Comparison of ENCODE assay signal across 17 cellular contexts in the genomic region with DNA sequence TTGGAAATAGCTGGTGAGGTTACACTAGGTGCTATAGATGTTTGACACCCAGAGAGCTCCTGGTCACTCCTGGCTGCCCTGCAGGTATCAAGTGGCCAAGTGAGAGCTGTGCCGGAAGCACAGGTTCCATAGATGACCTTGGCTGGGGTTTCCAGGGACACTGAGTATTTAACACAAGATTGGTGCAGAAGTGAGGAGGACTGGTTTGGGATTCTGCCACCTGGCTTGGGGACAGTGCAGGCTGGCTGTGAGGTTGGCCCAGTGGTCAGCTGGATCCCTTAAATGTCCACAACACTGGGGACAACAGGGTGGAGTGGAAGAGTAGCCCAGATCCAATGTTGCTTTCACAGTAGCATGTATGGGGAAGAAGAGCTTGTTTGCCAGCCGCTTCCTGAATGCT. TPM values are rescaled to one million over a fixed set of nuclear protein-coding genes. Genes with fewer than 3 reads are reported as not detected.
DNase-seq lines count a peak whose midpoint lies in the region; FAIRE-seq and TF ChIP-seq lines count a peak whose summit lies in the region.
"Had no signal": no experiment of that assay in that cellular context is flagged by ENCODE, and none has a peak within 500 bp of the region (broad histone marks: within the 10 kb centered on the region; RNA-seq: fewer than 3 reads in every experiment).

No MANE protein-coding gene starts in this region.

- no peak overlapping the region for H4K5ac ChIP-seq in H1 (ENCODE audit: insufficient read length, low read depth, low read length)

- DNase-seq in Caco-2 = no peak
- DNase-seq in H1 (ENCODE audit: low read depth in 1 of 2, low spot score in 2 of 2) = no peak
- no peak for DNase-seq in neural progenitor cell (ENCODE audit: low spot score)
- DNase-seq in transverse colon = no peak
- no peak for DNase-seq in NOMO-1 (lab: John Stamatoyannopoulos, UW; ENCODE audit: unreplicated experiment in 2 of 2)
- no peak for DNase-seq in GM13976 (ENCODE audit: low spot score)
- DNase-seq in NCI-H1436 treated with DMSO at 0.1 percent for 48 hours (lab: John Stamatoyannopoulos, UW) = no peak
- DNase-seq: 8988T; AML-193; CD8-positive, alpha-beta memory T cell; DMS53; GF-D8; H9 had no signal

- no peak overlapping the region for H3K14ac ChIP-seq in H1 (ENCODE audit: insufficient read length)

- H2BK20ac ChIP-seq in H1 (ENCODE audit: low read length) = no peak overlapping the region

- H3K4ac ChIP-seq in H1 (replicated peaks; ENCODE audit: insufficient read length, low read depth, low read length) = no peak overlapping the region

- H4K20me1 ChIP-seq in H1 (replicated peaks in 1 of 2; ENCODE audit: control insufficient read depth in 1 of 2, insufficient read depth in 2 of 2, low read length in 2 of 2) (peaks cover 0 to 5% of the 10 kb centered on the region in 2 experiments), neural progenitor cell (ENCODE audit: low read depth) (peaks cover 4% of the 10 kb centered on the region)

- no peak overlapping the region for H2BK12ac ChIP-seq in H1 (ENCODE audit: low read depth, low read length)

- no peak overlapping the region for H4K8ac ChIP-seq in H1 (ENCODE audit: extremely low read depth, insufficient read depth, low read length)

- H3K4me3 Mint-ChIP-seq in Caco-2 (ENCODE audit: unreplicated experiment) (peak overlapping the region; percentile 23), neural progenitor cell (peak overlapping the region; percentile 51)
- H3K4me3 Mint-ChIP-seq: CD8-positive, alpha-beta memory T cell; GM23338; H9 had no signal

- TF ChIP-seq CTCF in Caco-2 (IDR thresholded peaks at IDR 0.05; ENCODE audit: insufficient read depth in 1 of 2, low read depth in 1 of 2, low read length in 1 of 2, severe bottlenecking in 1 of 2, unreplicated experiment in 1 of 2) (no peak), H1 (IDR thresholded peaks at IDR 0.05; ENCODE audit: control extremely low read depth in 1 of 3, insufficient read depth in 1 of 3, low read depth in 1 of 3, low read length in 3 of 3) (no peak), neural progenitor cell (IDR thresholded peaks at IDR 0.05) (no peak), transverse colon (IDR thresholded peaks at IDR 0.05) (no peak), GM13976 (IDR thresholded peaks at IDR 0.05; ENCODE audit: borderline replicate concordance, control extremely low read depth, extremely low read depth, insufficient read depth, missing control alignments) (no peak)

- no peak overlapping the region; the same call in 1 of the 2 replicates for H3K18ac ChIP-seq in H1 (ENCODE audit: extremely low read depth, low read length)

- H3K4me1 ChIP-seq in Caco-2 (peaks cover 30% of the 10 kb centered on the region), H1 (replicated peaks in 1 of 4; ENCODE audit: control insufficient read depth in 3 of 4, insufficient read depth in 4 of 4, low read length in 3 of 4) (peaks cover 0 to 5% (median 3%) of the 10 kb centered on the region in 4 experiments; a peak in 6 of 7 replicates), neural progenitor cell (no peaks in the 10 kb centered on the region), transverse colon (peaks cover 7 to 29% (median 17%) of the 10 kb centered on the region in 4 donors)

- H3F3A ChIP-seq in neural progenitor cell (ENCODE audit: low read depth) = peaks cover 11% of the 10 kb centered on the region

- H3K27me3 ChIP-seq in Caco-2 (replicated peaks; ENCODE audit: control insufficient read depth, insufficient read depth, low read length) = no peaks in the 10 kb centered on the region
- H3K27me3 ChIP-seq in H1 (replicated peaks in 1 of 4; ENCODE audit: control insufficient read depth in 3 of 4, extremely low read depth in 1 of 4, insufficient read depth in 3 of 4, low read length in 3 of 4) = peaks cover 8 to 14% (median 11%) of the 10 kb centered on the region in 4 experiments
- H3K27me3 ChIP-seq in neural progenitor cell = peaks cover 21% of the 10 kb centered on the region
- peaks cover 32% of the 10 kb centered on the region for H3K27me3 ChIP-seq in transverse colon

- no peak overlapping the region for H3K27ac Mint-ChIP-seq in Caco-2 (ENCODE audit: unreplicated experiment)
- H3K27ac Mint-ChIP-seq in neural progenitor cell = no peak overlapping the region
- H3K27ac Mint-ChIP-seq: CD8-positive, alpha-beta memory T cell; GM23338; H9 had no signal

- TF ChIP-seq RAD21 in H1 (IDR thresholded peaks at IDR 0.05 in 1 of 2, conservative IDR thresholded peaks at IDR 0.05 in 1 of 2; ENCODE audit: low read depth in 2 of 2, low read length in 2 of 2) = no peak

- no peaks in the 10 kb centered on the region for H3K9me3 Mint-ChIP-seq in Caco-2 (ENCODE audit: unreplicated experiment)
- no peaks in the 10 kb centered on the region for H3K9me3 Mint-ChIP-seq in neural progenitor cell
- H3K9me3 Mint-ChIP-seq: CD8-positive, alpha-beta memory T cell; H9 had no signal

- no TSS peak for BruUV-seq in Caco-2 (replicated peaks; lab: Mats Ljungman, UMichigan)

- H3K4me1 Mint-ChIP-seq in Caco-2 (ENCODE audit: low read depth, unreplicated experiment) (peaks cover 22% of the 10 kb centered on the region), neural progenitor cell (peaks cover 8% of the 10 kb centered on the region)

- H2AK5ac ChIP-seq in H1 (ENCODE audit: low read depth, low read length) = peak overlapping the region; percentile 39; the same call in 1 of the 2 replicates

- no peaks in the 10 kb centered on the region for H3K27me3 Mint-ChIP-seq in Caco-2 (ENCODE audit: insufficient read depth, unreplicated experiment)
- peaks cover 22% of the 10 kb centered on the region for H3K27me3 Mint-ChIP-seq in neural progenitor cell (ENCODE audit: insufficient read depth, low read depth)

- H2BK120ac ChIP-seq in H1 (replicated peaks; ENCODE audit: low read depth, low read length) = no peak overlapping the region

- CTCF ChIA-PET in Caco-2 (lab: Charles Lee) (interaction anchor here (0.6 to 1.4 kb wide), 2 partner anchors 65 to 160 kb away, joined by 3 to 4 read pairs; no protein-coding TSS in a partner anchor), H1 (lab: Charles Lee; ENCODE audit: partially characterized antibody) (interaction anchor here (0.7 to 3.0 kb wide), 4 partner anchors 46 to 176 kb away, joined by 3 to 6 read pairs (median 4); no protein-coding TSS in a partner anchor)

- H3K4me3 ChIP-seq in Caco-2 (ENCODE audit: low read depth, low read length) (no peak overlapping the region), H1 (ENCODE audit: extremely low read depth in 1 of 4, insufficient read depth in 2 of 4, low read depth in 3 of 4, low read length in 4 of 4) (no peak overlapping the region), neural progenitor cell (no peak overlapping the region), transverse colon (no peak overlapping the region)
- H3K4me3 ChIP-seq: BLaER1, GM23338 had no signal

- 92% methylated on average over 2 of the region's 2 CpGs; no CpG with 5 or more reads in 1 of the 2 experiments for WGBS in H1 (ENCODE audit: extremely low coverage in 1 of 2, insufficient coverage in 1 of 2, insufficient read length in 1 of 2, insufficient replicate concordance in 2 of 2, low coverage in 1 of 2, low lambda C conversion rate in 2 of 2, missing lambda C conversion rate in 1 of 2), 2 experiments
- 90 to 92% methylated on average over 1 to 2 of the region's 2 CpGs for WGBS in transverse colon (ENCODE audit: low coverage in 1 of 2), 2 donors

- H3K27ac ChIP-seq in H1 (ENCODE audit: low read depth, low read length) (no peak overlapping the region), neural progenitor cell (no peak overlapping the region), transverse colon (peak overlapping the region in 3 of 4 donors; percentile 68 to 76 (median 75))
- H3K27ac ChIP-seq: BLaER1 had no signal

- in situ Hi-C loops in transverse colon (cut with MboI; ENCODE audit: low pct_ligation_motif_present in 1 of 4, low pct_unique_long_range_greater_than_20kb in 1 of 4, low sequenced_read_pairs in 3 of 4) (loop anchor here in 2 of 4 donors (5.0 to 10.0 kb wide), 2 partner anchors 151 to 154 kb away; no protein-coding TSS in a partner anchor), GM13976 (cut with MboI; ENCODE audit: low sequenced_read_pairs, unreplicated experiment) (loop anchor here (10.0 kb wide), 1 partner anchor 54 kb away; no protein-coding TSS in a partner anchor)

- H3K23ac ChIP-seq in H1 (ENCODE audit: insufficient read length) = no peak overlapping the region

- no peak overlapping the region for H3K56ac ChIP-seq in H1 (replicated peaks; ENCODE audit: insufficient read length, low read depth, low read length)

- no peak overlapping the region for H2AFZ ChIP-seq in H1 (ENCODE audit: low read length)
- H2AFZ ChIP-seq in neural progenitor cell (replicated peaks) = no peak overlapping the region
- H2AFZ ChIP-seq: GM23338 had no signal

- no peak overlapping the region for H4K91ac ChIP-seq in H1 (replicated peaks; ENCODE audit: insufficient read length, low read length)

- POLR2A ChIA-PET in Caco-2 (lab: Charles Lee) = no interaction called here
- POLR2A ChIA-PET in H1 (lab: Charles Lee; ENCODE audit: partially characterized antibody) = interaction anchor here (0.6 to 1.6 kb wide), 3 partner anchors 26 to 116 kb away, joined by 3 to 5 read pairs (median 3); a partner anchor contains a TSS

- H3K79me1 ChIP-seq in H1 (ENCODE audit: low read depth, low read length) = no peaks in the 10 kb centered on the region

- no peaks in the 10 kb centered on the region for H3K9me3 ChIP-seq in Caco-2
- no peaks in the 10 kb centered on the region for H3K9me3 ChIP-seq in H1 (ENCODE audit: insufficient read depth in 2 of 2, low read depth in 1 of 2, low read length in 1 of 2)
- no peaks in the 10 kb centered on the region for H3K9me3 ChIP-seq in neural progenitor cell (ENCODE audit: low read depth)
- no peaks in the 10 kb centered on the region for H3K9me3 ChIP-seq in transverse colon
- H3K9me3 ChIP-seq: BLaER1 had no signal

- H3K9ac ChIP-seq in H1 (replicated peaks in 1 of 4; ENCODE audit: extremely low read depth in 1 of 4, low read depth in 3 of 4, low read length in 3 of 4) (no peak overlapping the region), neural progenitor cell (no peak overlapping the region)
- H3K9ac ChIP-seq: BLaER1 had no signal

- no peak for FAIRE-seq in H1 (lab: Jason Lieb, UNC)
- FAIRE-seq: GM18507, HTR-8/SVneo had no signal

- no peak overlapping the region for H2BK5ac ChIP-seq in H1 (ENCODE audit: low read depth, low read length)

- H3K4me2 ChIP-seq in H1 (ENCODE audit: insufficient read depth in 1 of 2, low read depth in 2 of 2, low read length in 2 of 2) = no peak overlapping the region
- H3K4me2 ChIP-seq in neural progenitor cell = no peak overlapping the region
- H3K4me2 ChIP-seq: BLaER1, GM23338 had no signal

- no peaks in the 10 kb centered on the region for H3K79me2 ChIP-seq in H1 (ENCODE audit: control insufficient read depth in 1 of 2, insufficient read depth in 2 of 2, low read length in 2 of 2)
- H3K79me2 ChIP-seq in neural progenitor cell (ENCODE audit: low read depth) = no peaks in the 10 kb centered on the region

- intact Hi-C loops in Caco-2 (cut with micrococcal nuclease; ENCODE audit: unreplicated experiment) = no loop called here
- intact Hi-C loops in transverse colon (cut with DNase I; ENCODE audit: low total_unique reads) = no loop called here

- H3K36me3 Mint-ChIP-seq in Caco-2 (ENCODE audit: insufficient read depth, unreplicated experiment) = peaks cover 13% of the 10 kb centered on the region
- no peaks in the 10 kb centered on the region for H3K36me3 Mint-ChIP-seq in neural progenitor cell
- H3K36me3 Mint-ChIP-seq: CD8-positive, alpha-beta memory T cell had no signal

- H3K36me3 ChIP-seq in Caco-2 (ENCODE audit: control insufficient read depth, insufficient read depth, low read length) (no peaks in the 10 kb centered on the region), H1 (ENCODE audit: control insufficient read depth in 2 of 4, insufficient read depth in 4 of 4, low read length in 3 of 4) (no peaks in the 10 kb centered on the region), neural progenitor cell (no peaks in the 10 kb centered on the region), transverse colon (no peaks in the 10 kb centered on the region)
- H3K36me3 ChIP-seq: BLaER1 had no signal

- no peak overlapping the region for H2BK15ac ChIP-seq in H1 (ENCODE audit: low read length)

- peaks cover 5% of the 10 kb centered on the region; the same call in 1 of the 2 replicates for H3K23me2 ChIP-seq in H1 (ENCODE audit: low read depth, low read length)

- no peak for TF ChIP-seq EP300 in H1 (IDR thresholded peaks at IDR 0.05; ENCODE audit: borderline replicate concordance in 1 of 2, low read depth in 2 of 2, low read length in 2 of 2)
- TF ChIP-seq EP300 in transverse colon (IDR thresholded peaks at IDR 0.05; ENCODE audit: low read depth) = no peak

- TF ChIP-seq POLR2A in H1 (IDR thresholded peaks at IDR 0.05; ENCODE audit: control extremely low read depth in 1 of 2, low read depth in 2 of 2, low read length in 2 of 2) (no peak), transverse colon (IDR thresholded peaks at IDR 0.05) (no peak)

RNA-seq across cellular contexts. Expression of a gene that starts 5.3 kb away (rescaled TPM):
- total RNA-seq in Caco-2 (2022) (16.5 and 19.0 TPM in 2 replicates), neural progenitor cell (ENCODE audit: low replicate concordance) (0.90 TPM in 1 of 2 replicates, not detected in the other), transverse colon (10 to 100 TPM in 3 of 4 donors, 1 to 10 TPM in 1; 3.8 to 29.9 (median 14.3) TPM)
- 4.3 and 4.8 TPM in 2 replicates for total RNA-seq in H1 (2021; fragmentation: NEBNext Ultra II Directional; extraction: Animal tissue kit (Norgen Biotek cat#: 25700))
- polyA plus RNA-seq in H1 (2011; rRNA removed) = 1.4 and 2.8 TPM in 2 replicates
- polyA plus RNA-seq in H1 (2011; cell fraction: cytosol; rRNA removed) = 1.8 TPM
- polyA plus RNA-seq in H1 (2011; cell fraction: nucleus; rRNA removed) = 7.7 TPM
- polyA plus RNA-seq in H1 (2012, experiment 1 of 2) = 1.6 to 2.9 TPM (median 2.2 TPM) in 4 replicates
- 1.2 TPM for polyA plus RNA-seq in H1 (2012, experiment 2 of 2)
- polyA plus RNA-seq in H1 (2013, experiment 1 of 2) = 6.7 TPM
- 6.3 TPM for polyA plus RNA-seq in H1 (2013, experiment 2 of 2)
- 0.44 and 0.95 TPM in 2 replicates for polyA minus RNA-seq in H1 (2011; rRNA and poly(A)+ RNA removed)
- polyA minus RNA-seq in H1 (2011; cell fraction: cytosol; rRNA and poly(A)+ RNA removed) = 2.3 TPM
- 2.3 TPM for polyA minus RNA-seq in H1 (2011; cell fraction: nucleus; rRNA and poly(A)+ RNA removed)

RNA-seq across cellular contexts. Expression of a gene that starts 11.5 kb away (rescaled TPM):
- total RNA-seq in Caco-2 (2022) = 4.6 and 5.3 TPM in 2 replicates
- total RNA-seq in H1 (2021; fragmentation: NEBNext Ultra II Directional; extraction: Animal tissue kit (Norgen Biotek cat#: 25700)) = 4.3 and 4.8 TPM in 2 replicates
- 1.6 and 2.1 TPM in 2 replicates for polyA plus RNA-seq in H1 (2011; rRNA removed)
- polyA plus RNA-seq in H1 (2011; cell fraction: cytosol; rRNA removed) = 2.0 TPM
- polyA plus RNA-seq in H1 (2011; cell fraction: nucleus; rRNA removed) = 3.2 TPM
- polyA plus RNA-seq in H1 (2012, experiment 1 of 2) = 1.9 to 3.0 TPM (median 2.0 TPM) in 4 replicates
- 1.5 TPM for polyA plus RNA-seq in H1 (2012, experiment 2 of 2)
- 1.6 TPM for polyA plus RNA-seq in H1 (2013, experiment 1 of 2)
- 1.5 TPM for polyA plus RNA-seq in H1 (2013, experiment 2 of 2)
- polyA minus RNA-seq in H1 (2011; rRNA and poly(A)+ RNA removed) = 1.8 and 4.7 TPM in 2 replicates
- 7.5 TPM for polyA minus RNA-seq in H1 (2011; cell fraction: cytosol; rRNA and poly(A)+ RNA removed)
- 16.2 TPM for polyA minus RNA-seq in H1 (2011; cell fraction: nucleus; rRNA and poly(A)+ RNA removed)
- total RNA-seq in neural progenitor cell (ENCODE audit: low replicate concordance) = 4.0 TPM in 1 of 2 replicates, not detected in the other
- 10 to 100 TPM in 1 of 4 donors, 1 to 10 TPM in 2, not detected in 1; 1.3 to 19.1 (median 3.7) TPM for total RNA-seq in transverse colon

RNA-seq across cellular contexts. Expression of a gene that starts 26.1 kb away (rescaled TPM):
- total RNA-seq in Caco-2 (2022) (211 and 243 TPM in 2 replicates), neural progenitor cell (ENCODE audit: low replicate concordance) (60.4 and 108 TPM in 2 replicates), transverse colon (100 to 1,000 TPM in 2 of 4 donors, 10 to 100 TPM in 2; 64.6 to 217 (median 103) TPM)
- 237 and 239 TPM in 2 replicates for total RNA-seq in H1 (2021; fragmentation: NEBNext Ultra II Directional; extraction: Animal tissue kit (Norgen Biotek cat#: 25700))
- polyA plus RNA-seq in H1 (2011; rRNA removed) = 66.7 and 103 TPM in 2 replicates
- 78.5 TPM for polyA plus RNA-seq in H1 (2011; cell fraction: cytosol; rRNA removed)
- polyA plus RNA-seq in H1 (2011; cell fraction: nucleus; rRNA removed) = 456 TPM
- polyA plus RNA-seq in H1 (2012, experiment 1 of 2) = 212 to 245 TPM (median 235 TPM) in 4 replicates
- polyA plus RNA-seq in H1 (2012, experiment 2 of 2) = 131 TPM
- 167 TPM for polyA plus RNA-seq in H1 (2013, experiment 1 of 2)
- 144 TPM for polyA plus RNA-seq in H1 (2013, experiment 2 of 2)
- polyA minus RNA-seq in H1 (2011; rRNA and poly(A)+ RNA removed) = 44.1 and 59.4 TPM in 2 replicates
- 112 TPM for polyA minus RNA-seq in H1 (2011; cell fraction: cytosol; rRNA and poly(A)+ RNA removed)
- 143 TPM for polyA minus RNA-seq in H1 (2011; cell fraction: nucleus; rRNA and poly(A)+ RNA removed)

RNA-seq across cellular contexts. Expression of a gene that starts 33.8 kb away (rescaled TPM):
- total RNA-seq in Caco-2 (2022) = 66.6 and 75.5 TPM in 2 replicates
- total RNA-seq in H1 (2021; fragmentation: NEBNext Ultra II Directional; extraction: Animal tissue kit (Norgen Biotek cat#: 25700)) = 103 and 109 TPM in 2 replicates
- 88.4 and 112 TPM in 2 replicates for polyA plus RNA-seq in H1 (2011; rRNA removed)
- polyA plus RNA-seq in H1 (2011; cell fraction: cytosol; rRNA removed) = 112 TPM
- 145 TPM for polyA plus RNA-seq in H1 (2011; cell fraction: nucleus; rRNA removed)
- 85.3 to 128 TPM (median 117 TPM) in 4 replicates for polyA plus RNA-seq in H1 (2012, experiment 1 of 2)
- 101 TPM for polyA plus RNA-seq in H1 (2012, experiment 2 of 2)
- 56.2 TPM for polyA plus RNA-seq in H1 (2013, experiment 1 of 2)
- 51.7 TPM for polyA plus RNA-seq in H1 (2013, experiment 2 of 2)
- polyA minus RNA-seq in H1 (2011; rRNA and poly(A)+ RNA removed) = 34.4 and 35.9 TPM in 2 replicates
- 43.7 TPM for polyA minus RNA-seq in H1 (2011; cell fraction: cytosol; rRNA and poly(A)+ RNA removed)
- 36.9 TPM for polyA minus RNA-seq in H1 (2011; cell fraction: nucleus; rRNA and poly(A)+ RNA removed)
- total RNA-seq in neural progenitor cell (ENCODE audit: low replicate concordance) = 14.9 and 49.5 TPM in 2 replicates
- 10 to 100 TPM; 10.9 to 24.3 (median 21.2) TPM for total RNA-seq in transverse colon

RNA-seq across cellular contexts. Expression of a gene that starts 48.4 kb away (rescaled TPM):
- total RNA-seq in Caco-2 (2022) = 25.1 and 27.0 TPM in 2 replicates
- total RNA-seq in H1 (2021; fragmentation: NEBNext Ultra II Directional; extraction: Animal tissue kit (Norgen Biotek cat#: 25700)) = 43.9 and 44.6 TPM in 2 replicates
- 15.4 and 27.2 TPM in 2 replicates for polyA plus RNA-seq in H1 (2011; rRNA removed)
- polyA plus RNA-seq in H1 (2011; cell fraction: cytosol; rRNA removed) = 7.0 TPM
- polyA plus RNA-seq in H1 (2011; cell fraction: nucleus; rRNA removed) = 15.8 TPM
- 34.2 to 38.8 TPM (median 37.1 TPM) in 4 replicates for polyA plus RNA-seq in H1 (2012, experiment 1 of 2)
- polyA plus RNA-seq in H1 (2012, experiment 2 of 2) = 39.8 TPM
- polyA plus RNA-seq in H1 (2013, experiment 1 of 2) = 64.8 TPM
- polyA plus RNA-seq in H1 (2013, experiment 2 of 2) = 68.9 TPM
- 5.2 and 12.2 TPM in 2 replicates for polyA minus RNA-seq in H1 (2011; rRNA and poly(A)+ RNA removed)
- polyA minus RNA-seq in H1 (2011; cell fraction: cytosol; rRNA and poly(A)+ RNA removed) = 13.4 TPM
- 7.9 TPM for polyA minus RNA-seq in H1 (2011; cell fraction: nucleus; rRNA and poly(A)+ RNA removed)
- total RNA-seq in neural progenitor cell (ENCODE audit: low replicate concordance) = 0.15 and 0.80 TPM in 2 replicates
- total RNA-seq in transverse colon = 100 to 1,000 TPM in 1 of 4 donors, 10 to 100 TPM in 3; 11.7 to 233 (median 64.7) TPM
- total RNA-seq: CD8-positive, alpha-beta memory T cell had no signal
- polyA plus RNA-seq: CD8-positive, alpha-beta memory T cell had no signal

Comparison
In these comparisons a context has a peak if more than half of its experiments do, and no peak if none do; other contexts are left out.
1. H3K27ac ChIP-seq: peak in transverse colon (3 of 4); none in H1 (single experiment) and neural progenitor cell (single experiment).